Comparison of ENCODE assay signal across 7 cellular contexts in genomic region chr10:26857991-26858706, GRCh38. TPM values are rescaled to one million over a fixed set of nuclear protein-coding genes. Genes with fewer than 3 reads are reported as not detected.
DNase-seq lines count a peak whose midpoint lies in the region; ATAC-seq and TF ChIP-seq lines count a peak whose summit lies in the region.

No MANE protein-coding gene starts in this region.

- peaks cover 0 to 25% of the 10 kb centered on the region in 2 experiments; a peak in 2 of 4 replicates for H3K4me1 ChIP-seq in HCT116 (ENCODE audit: control insufficient read depth in 1 of 2, insufficient read depth in 2 of 2, low read length in 2 of 2)
- H3K4me1 ChIP-seq in iPS-20b (ENCODE audit: insufficient read depth, low read length): peaks cover 18% of the 10 kb centered on the region

- H3F3A ChIP-seq in SU-DHL-6 (ENCODE audit: insufficient read depth): peaks cover 24% of the 10 kb centered on the region

- intact Hi-C loops in HCT116 (cut with micrococcal nuclease): no loop called here

- H3K79me2 ChIP-seq in HCT116 (ENCODE audit: insufficient read depth, low read length) (peaks cover 69% of the 10 kb centered on the region), SU-DHL-6 (ENCODE audit: insufficient read depth, low read length) (peaks cover 76% of the 10 kb centered on the region)

- H4K20me1 ChIP-seq in HCT116 (ENCODE audit: insufficient read depth) (no peaks in the 10 kb centered on the region), SU-DHL-6 (ENCODE audit: low read depth, low read length) (peaks cover 29% of the 10 kb centered on the region)

- TF ChIP-seq POLR2A in HCT116 (IDR thresholded peaks at IDR 0.05; ENCODE audit: borderline replicate concordance, extremely low read depth, insufficient read depth, insufficient read length): no peak

- H3K4me2 ChIP-seq in HCT116 (ENCODE audit: low read length) (peak overlapping the region; percentile 92; the same call in 1 of the 2 replicates), SU-DHL-6 (ENCODE audit: low read depth, low read length, poor library complexity, severe bottlenecking) (peak overlapping the region; percentile 95)

- H3K36me3 ChIP-seq in HCT116 (ENCODE audit: control insufficient read depth in 1 of 2, insufficient read depth in 2 of 2, low read length in 2 of 2) (no peaks in the 10 kb centered on the region), SU-DHL-6 (ENCODE audit: low read length) (no peaks in the 10 kb centered on the region), iPS-20b (ENCODE audit: insufficient read depth, low read depth, low read length) (no peaks in the 10 kb centered on the region)

- H3K9me2 ChIP-seq in HCT116 (ENCODE audit: insufficient read depth) (no peaks in the 10 kb centered on the region), SU-DHL-6 (replicated peaks; ENCODE audit: insufficient read depth, low read length) (no peaks in the 10 kb centered on the region)

- no peaks in the 10 kb centered on the region for H3K9me3 ChIP-seq in HCT116 (ENCODE audit: control insufficient read depth in 1 of 2, insufficient read depth in 1 of 2, low read depth in 1 of 2, low read length in 2 of 2)
- H3K9me3 ChIP-seq in SU-DHL-6 (ENCODE audit: insufficient read depth, low read length): no peaks in the 10 kb centered on the region
- no peaks in the 10 kb centered on the region for H3K9me3 ChIP-seq in iPS-20b (ENCODE audit: insufficient read depth, low read depth, low read length)

- RAD21 ChIA-PET in HCT116 (lab: Charles Lee; ENCODE audit: low non-redundant PET in 1 of 2, low total read pairs in 2 of 2, uncharacterized antibody in 2 of 2, unreplicated experiment in 2 of 2): interaction anchor here in 1 of 2 experiments (0.9 kb wide), 1 partner anchor 24 kb away, joined by 4 read pairs; no protein-coding TSS in a partner anchor

- ATAC-seq in GM18508 (IDR thresholded peaks at IDR 0.05; ENCODE audit: insufficient read depth, unreplicated experiment) (peak; percentile 31), HCT116 (no peak)

- TF ChIP-seq CTCF in HCT116 (IDR thresholded peaks at IDR 0.05 in 2 of 3, conservative IDR thresholded peaks at IDR 0.05 in 1 of 3; ENCODE audit: borderline replicate concordance in 1 of 3, insufficient read depth in 1 of 3, low read depth in 2 of 3, low read length in 2 of 3) (no peak), SU-DHL-6 (IDR thresholded peaks at IDR 0.05; ENCODE audit: insufficient read depth, low read length, poor library complexity, severe bottlenecking) (no peak)

- no peak overlapping the region for H3K9ac ChIP-seq in HCT116 (ENCODE audit: low read length)
- H3K9ac ChIP-seq in SU-DHL-6 (ENCODE audit: low read length): peak overlapping the region; percentile 98
- H3K9ac ChIP-seq in iPS-20b (ENCODE audit: low read depth, low read length): peak overlapping the region; percentile 95; the same call in 1 of the 2 replicates

- CTCF ChIA-PET in HCT116 (lab: Charles Lee): interaction anchor here (0.7 kb wide), 1 partner anchor 24 kb away, joined by 3 read pairs; no protein-coding TSS in a partner anchor

- DNase-seq in HCT116 (ENCODE audit: low read depth, low spot score) (no peak), NCI-H1930 (lab: John Stamatoyannopoulos, UW) (no peak), NCI-H128 (lab: John Stamatoyannopoulos, UW; ENCODE audit: unreplicated experiment) (no peak), GM19238 (ENCODE audit: insufficient read length, low spot score) (no peak)

- TF ChIP-seq RAD21 in HCT116 (IDR thresholded peaks at IDR 0.05; ENCODE audit: low read depth): no peak

- BruUV-seq in HCT116 (replicated peaks; lab: Mats Ljungman, UMichigan): no TSS peak

- H3K27ac ChIP-seq in HCT116 (ENCODE audit: low read depth, low read length) (no peak overlapping the region), SU-DHL-6 (ENCODE audit: low read depth, low read length) (peak overlapping the region; percentile 93), iPS-20b (ENCODE audit: low read length) (no peak overlapping the region)

- POLR2A ChIA-PET in HCT116 (lab: Charles Lee): no interaction called here

- no peak overlapping the region for H2AFZ ChIP-seq in HCT116 (ENCODE audit: low read depth, low read length, poor library complexity, severe bottlenecking)
- no peak overlapping the region for H2AFZ ChIP-seq in SU-DHL-6 (ENCODE audit: low read depth, low read length, severe bottlenecking)

- H3K27me3 ChIP-seq in HCT116 (ENCODE audit: insufficient read depth, low read length) (no peaks in the 10 kb centered on the region), SU-DHL-6 (ENCODE audit: low read length) (no peaks in the 10 kb centered on the region), iPS-20b (ENCODE audit: insufficient read depth, low read length) (no peaks in the 10 kb centered on the region)

- H3K4me3 ChIP-seq in HCT116 (replicated peaks in 1 of 2; ENCODE audit: low read depth in 1 of 2, low read length in 2 of 2) (no peak overlapping the region), SU-DHL-6 (ENCODE audit: insufficient read depth, low read length, poor library complexity, severe bottlenecking) (peak overlapping the region; percentile 91), iPS-20b (ENCODE audit: low read length) (peak overlapping the region; percentile 90)

TF ChIP-seq in HCT116, 20 proteins besides CTCF, POLR2A, EP300 and RAD21:
- TF ChIP-seq EZH2 (IDR thresholded peaks at IDR 0.05) (no peak), ZBTB33 (IDR thresholded peaks at IDR 0.05; ENCODE audit: extremely low read depth, insufficient replicate concordance, low read length) (no peak), ZNF274 (IDR thresholded peaks at IDR 0.05; ENCODE audit: low read depth, low read length) (no peak), SIN3A (IDR thresholded peaks at IDR 0.05; ENCODE audit: low read depth) (no peak), JUND (IDR thresholded peaks at IDR 0.05) (no peak), CBX3 (IDR thresholded peaks at IDR 0.05; ENCODE audit: low read depth) (no peak)
- TF ChIP-seq, protein P1, sequence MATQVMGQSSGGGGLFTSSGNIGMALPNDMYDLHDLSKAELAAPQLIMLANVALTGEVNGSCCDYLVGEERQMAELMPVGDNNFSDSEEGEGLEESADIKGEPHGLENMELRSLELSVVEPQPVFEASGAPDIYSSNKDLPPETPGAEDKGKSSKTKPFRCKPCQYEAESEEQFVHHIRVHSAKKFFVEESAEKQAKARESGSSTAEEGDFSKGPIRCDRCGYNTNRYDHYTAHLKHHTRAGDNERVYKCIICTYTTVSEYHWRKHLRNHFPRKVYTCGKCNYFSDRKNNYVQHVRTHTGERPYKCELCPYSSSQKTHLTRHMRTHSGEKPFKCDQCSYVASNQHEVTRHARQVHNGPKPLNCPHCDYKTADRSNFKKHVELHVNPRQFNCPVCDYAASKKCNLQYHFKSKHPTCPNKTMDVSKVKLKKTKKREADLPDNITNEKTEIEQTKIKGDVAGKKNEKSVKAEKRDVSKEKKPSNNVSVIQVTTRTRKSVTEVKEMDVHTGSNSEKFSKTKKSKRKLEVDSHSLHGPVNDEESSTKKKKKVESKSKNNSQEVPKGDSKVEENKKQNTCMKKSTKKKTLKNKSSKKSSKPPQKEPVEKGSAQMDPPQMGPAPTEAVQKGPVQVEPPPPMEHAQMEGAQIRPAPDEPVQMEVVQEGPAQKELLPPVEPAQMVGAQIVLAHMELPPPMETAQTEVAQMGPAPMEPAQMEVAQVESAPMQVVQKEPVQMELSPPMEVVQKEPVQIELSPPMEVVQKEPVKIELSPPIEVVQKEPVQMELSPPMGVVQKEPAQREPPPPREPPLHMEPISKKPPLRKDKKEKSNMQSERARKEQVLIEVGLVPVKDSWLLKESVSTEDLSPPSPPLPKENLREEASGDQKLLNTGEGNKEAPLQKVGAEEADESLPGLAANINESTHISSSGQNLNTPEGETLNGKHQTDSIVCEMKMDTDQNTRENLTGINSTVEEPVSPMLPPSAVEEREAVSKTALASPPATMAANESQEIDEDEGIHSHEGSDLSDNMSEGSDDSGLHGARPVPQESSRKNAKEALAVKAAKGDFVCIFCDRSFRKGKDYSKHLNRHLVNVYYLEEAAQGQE (IDR thresholded peaks at IDR 0.05; ENCODE audit: low read depth): no peak

RNA-seq across cellular contexts. Expression of gene ABI1, which starts 2.6 kb away (rescaled TPM):
- total RNA-seq in HCT116 (2021; ENCODE audit: unreplicated experiment): 34.8 TPM
- 23.5 and 24.9 TPM in 2 replicates for polyA plus RNA-seq in HCT116 (2012)

Comparison
In these comparisons a context has a peak if more than half of its experiments do, and no peak if none do; other contexts are left out.
1. H3K4me3 ChIP-seq: peak in SU-DHL-6 (single experiment) and iPS-20b (single experiment); none in HCT116 (0 of 2).